In the genomic region with DNA sequence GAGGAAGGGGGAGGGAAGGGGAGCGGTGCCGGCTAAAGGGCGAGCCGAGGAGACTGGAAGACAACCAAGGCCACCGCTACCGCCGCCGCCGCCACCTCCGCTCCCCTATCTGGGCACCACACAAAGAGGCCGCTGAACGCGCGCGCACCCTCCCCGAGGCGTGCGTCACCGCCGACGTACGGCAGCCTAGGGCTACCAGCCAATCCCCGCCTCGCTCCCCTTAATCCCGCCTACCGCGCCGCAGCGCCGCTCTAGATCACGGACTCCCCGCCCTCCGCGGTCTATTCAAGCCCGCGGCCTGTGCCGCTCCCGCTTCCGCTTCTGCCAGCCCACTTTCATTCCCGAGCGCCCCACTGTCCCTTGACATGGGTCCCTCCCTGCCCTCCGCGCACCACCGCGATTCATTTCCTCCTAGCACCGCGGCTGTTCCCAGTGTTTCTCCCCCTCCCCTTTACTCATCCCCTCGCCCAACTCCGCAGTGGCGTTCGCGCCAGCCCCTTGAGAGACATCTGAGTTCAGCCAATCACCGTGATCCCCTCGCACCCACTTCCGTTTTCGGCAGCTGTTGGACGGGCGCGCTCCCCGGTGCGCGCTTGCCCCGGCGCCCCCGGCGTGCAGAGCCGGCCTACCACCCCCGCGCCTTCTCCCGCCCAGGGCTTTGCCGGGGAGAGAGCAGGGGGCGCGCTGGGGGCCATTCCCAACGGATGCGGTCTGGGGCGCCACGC, we compare ENCODE assay signal across 1 cellular context.
TF ChIP-seq lines count a peak whose summit lies in the region.

A gene (minus strand): TSS at position 128 of the 725 bp plus-strand sequence. CDS start 297 bp downstream, outside the sequence.

TF ChIP-seq in HepG2, 621 proteins besides CTCF, POLR2A, EP300 and RAD21 (continued from another document and continues in another):
- TF ChIP-seq, protein P1, sequence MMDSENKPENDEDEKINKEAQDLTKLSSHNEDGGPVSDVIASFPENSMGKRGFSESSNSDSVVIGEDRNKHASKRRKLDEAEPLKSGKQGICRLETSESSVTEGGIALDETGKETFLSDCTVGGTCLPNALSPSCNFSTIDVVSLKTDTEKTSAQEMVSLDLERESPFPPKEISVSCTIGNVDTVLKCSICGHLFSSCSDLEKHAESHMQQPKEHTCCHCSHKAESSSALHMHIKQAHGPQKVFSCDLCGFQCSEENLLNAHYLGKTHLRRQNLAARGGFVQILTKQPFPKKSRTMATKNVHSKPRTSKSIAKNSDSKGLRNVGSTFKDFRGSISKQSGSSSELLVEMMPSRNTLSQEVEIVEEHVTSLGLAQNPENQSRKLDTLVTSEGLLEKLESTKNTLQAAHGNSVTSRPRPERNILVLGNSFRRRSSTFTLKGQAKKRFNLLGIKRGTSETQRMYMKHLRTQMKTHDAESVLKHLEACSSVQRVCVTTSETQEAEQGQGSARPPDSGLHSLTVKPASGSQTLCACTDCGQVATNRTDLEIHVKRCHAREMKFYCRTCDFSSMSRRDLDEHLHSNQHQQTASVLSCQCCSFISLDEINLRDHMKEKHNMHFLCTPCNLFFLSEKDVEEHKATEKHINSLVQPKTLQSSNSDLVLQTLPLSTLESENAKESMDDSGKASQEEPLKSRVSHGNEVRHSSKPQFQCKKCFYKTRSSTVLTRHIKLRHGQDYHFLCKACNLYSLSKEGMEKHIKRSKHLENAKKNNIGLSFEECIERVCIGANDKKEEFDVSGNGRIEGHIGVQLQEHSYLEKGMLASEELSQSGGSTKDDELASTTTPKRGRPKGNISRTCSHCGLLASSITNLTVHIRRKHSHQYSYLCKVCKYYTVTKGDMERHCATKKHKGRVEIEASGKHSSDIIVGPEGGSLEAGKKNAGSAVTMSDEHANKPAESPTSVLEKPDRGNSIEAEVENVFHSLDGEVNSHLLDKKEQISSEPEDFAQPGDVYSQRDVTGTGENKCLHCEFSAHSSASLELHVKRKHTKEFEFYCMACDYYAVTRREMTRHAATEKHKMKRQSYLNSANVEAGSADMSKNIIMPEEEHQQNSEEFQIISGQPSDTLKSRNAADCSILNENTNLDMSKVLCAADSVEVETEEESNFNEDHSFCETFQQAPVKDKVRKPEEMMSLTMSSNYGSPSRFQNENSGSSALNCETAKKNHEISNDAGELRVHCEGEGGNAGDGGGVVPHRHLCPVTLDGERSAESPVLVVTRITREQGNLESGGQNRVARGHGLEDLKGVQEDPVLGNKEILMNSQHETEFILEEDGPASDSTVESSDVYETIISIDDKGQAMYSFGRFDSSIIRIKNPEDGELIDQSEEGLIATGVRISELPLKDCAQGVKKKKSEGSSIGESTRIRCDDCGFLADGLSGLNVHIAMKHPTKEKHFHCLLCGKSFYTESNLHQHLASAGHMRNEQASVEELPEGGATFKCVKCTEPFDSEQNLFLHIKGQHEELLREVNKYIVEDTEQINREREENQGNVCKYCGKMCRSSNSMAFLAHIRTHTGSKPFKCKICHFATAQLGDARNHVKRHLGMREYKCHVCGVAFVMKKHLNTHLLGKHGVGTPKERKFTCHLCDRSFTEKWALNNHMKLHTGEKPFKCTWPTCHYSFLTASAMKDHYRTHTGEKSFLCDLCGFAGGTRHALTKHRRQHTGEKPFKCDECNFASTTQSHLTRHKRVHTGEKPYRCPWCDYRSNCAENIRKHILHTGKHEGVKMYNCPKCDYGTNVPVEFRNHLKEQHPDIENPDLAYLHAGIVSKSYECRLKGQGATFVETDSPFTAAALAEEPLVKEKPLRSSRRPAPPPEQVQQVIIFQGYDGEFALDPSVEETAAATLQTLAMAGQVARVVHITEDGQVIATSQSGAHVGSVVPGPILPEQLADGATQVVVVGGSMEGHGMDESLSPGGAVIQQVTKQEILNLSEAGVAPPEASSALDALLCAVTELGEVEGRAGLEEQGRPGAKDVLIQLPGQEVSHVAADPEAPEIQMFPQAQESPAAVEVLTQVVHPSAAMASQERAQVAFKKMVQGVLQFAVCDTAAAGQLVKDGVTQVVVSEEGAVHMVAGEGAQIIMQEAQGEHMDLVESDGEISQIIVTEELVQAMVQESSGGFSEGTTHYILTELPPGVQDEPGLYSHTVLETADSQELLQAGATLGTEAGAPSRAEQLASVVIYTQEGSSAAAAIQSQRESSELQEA (CRISPR knock-in tag; IDR thresholded peaks at IDR 0.05; ENCODE audit: not compliant biosample characterization), result peak; percentile 77
- TF ChIP-seq LCORL (IDR thresholded peaks at IDR 0.05) (no peak), LCORL (CRISPR knock-in tag; IDR thresholded peaks at IDR 0.05) (no peak; the same call in 1 of the 2 replicates), ZBTB1 (CRISPR knock-in tag; IDR thresholded peaks at IDR 0.05; ENCODE audit: borderline replicate concordance) (no peak), ZZZ3 (CRISPR knock-in tag; IDR thresholded peaks at IDR 0.05; ENCODE audit: borderline replicate concordance) (0 out of 2 replicates have a peak, but pooled peaks have one; percentile 16), GFI1 (CRISPR knock-in tag; IDR thresholded peaks at IDR 0.05; ENCODE audit: borderline replicate concordance) (peak; percentile 69), CC2D1A (CRISPR knock-in tag; IDR thresholded peaks at IDR 0.05) (no peak), SATB2 (CRISPR knock-in tag; IDR thresholded peaks at IDR 0.05) (no peak), TCF12 (IDR thresholded peaks at IDR 0.05) (no peak), TCF12 (CRISPR knock-in tag; IDR thresholded peaks at IDR 0.05) (no peak), TOE1 (CRISPR knock-in tag; IDR thresholded peaks at IDR 0.05) (peak; percentile 23; the same call in 1 of the 2 replicates), ZSCAN9 (CRISPR knock-in tag; IDR thresholded peaks at IDR 0.05; ENCODE audit: borderline replicate concordance) (no peak; the same call in 1 of the 2 replicates), MAFF (IDR thresholded peaks at IDR 0.05; ENCODE audit: low read depth, low read length) (no peak), NFIB (CRISPR knock-in tag; IDR thresholded peaks at IDR 0.05; ENCODE audit: borderline replicate concordance) (no peak), ZNF569 (CRISPR knock-in tag; IDR thresholded peaks at IDR 0.05; ENCODE audit: borderline replicate concordance) (peak; percentile 38; the same call in 1 of the 2 replicates), HOXD1 (CRISPR knock-in tag; IDR thresholded peaks at IDR 0.05) (peak; percentile 18), SAP130 (CRISPR knock-in tag; IDR thresholded peaks at IDR 0.05; ENCODE audit: low read depth) (peak; percentile 72), MTA1 (CRISPR knock-in tag; IDR thresholded peaks at IDR 0.05; ENCODE audit: borderline replicate concordance) (peak; percentile 58; the same call in 1 of the 2 replicates), KLF12 (CRISPR knock-in tag; IDR thresholded peaks at IDR 0.05; ENCODE audit: borderline replicate concordance) (no peak), TAF1 (CRISPR knock-in tag; IDR thresholded peaks at IDR 0.05) (peak; percentile 99), PHF20 (CRISPR knock-in tag; IDR thresholded peaks at IDR 0.05) (peak; percentile 84), SALL1 (CRISPR knock-in tag; IDR thresholded peaks at IDR 0.05) (peak; percentile 48), ZNF101 (CRISPR knock-in tag; IDR thresholded peaks at IDR 0.05; ENCODE audit: borderline replicate concordance, low read depth) (peak; percentile 90; the same call in 1 of the 2 replicates), SETDB1 (CRISPR knock-in tag; IDR thresholded peaks at IDR 0.05; ENCODE audit: borderline replicate concordance) (no peak), EED (CRISPR knock-in tag; IDR thresholded peaks at IDR 0.05) (no peak)
- TF ChIP-seq, protein P2, sequence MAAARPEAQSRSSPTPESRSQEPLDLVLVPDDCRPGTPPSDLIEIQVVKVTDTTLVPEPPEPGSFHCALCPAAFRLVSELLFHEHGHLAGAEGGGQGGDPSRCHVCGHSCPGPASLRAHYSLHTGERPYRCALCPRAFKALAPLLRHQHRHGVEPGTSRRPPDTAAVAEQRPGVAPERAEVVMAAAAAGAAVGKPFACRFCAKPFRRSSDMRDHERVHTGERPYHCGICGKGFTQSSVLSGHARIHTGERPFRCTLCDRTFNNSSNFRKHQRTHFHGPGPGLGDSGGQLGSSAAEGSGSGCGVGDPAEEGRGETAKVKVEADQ (CRISPR knock-in tag; IDR thresholded peaks at IDR 0.05; ENCODE audit: borderline replicate concordance), result peak; percentile 80; the same call in 1 of the 2 replicates
- TF ChIP-seq, protein P3, sequence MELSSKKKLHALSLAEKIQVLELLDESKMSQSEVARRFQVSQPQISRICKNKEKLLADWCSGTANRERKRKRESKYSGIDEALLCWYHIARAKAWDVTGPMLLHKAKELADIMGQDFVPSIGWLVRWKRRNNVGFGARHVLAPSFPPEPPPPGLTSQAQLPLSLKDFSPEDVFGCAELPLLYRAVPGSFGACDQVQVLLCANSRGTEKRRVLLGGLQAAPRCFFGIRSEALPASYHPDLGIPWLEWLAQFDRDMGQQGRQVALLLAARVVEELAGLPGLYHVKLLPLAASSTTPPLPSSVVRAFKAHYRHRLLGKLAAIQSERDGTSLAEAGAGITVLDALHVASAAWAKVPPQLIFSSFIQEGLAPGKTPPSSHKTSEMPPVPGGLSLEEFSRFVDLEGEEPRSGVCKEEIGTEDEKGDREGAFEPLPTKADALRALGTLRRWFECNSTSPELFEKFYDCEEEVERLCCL (CRISPR knock-in tag; IDR thresholded peaks at IDR 0.05; ENCODE audit: borderline replicate concordance), result no peak
- TF ChIP-seq, protein P4, sequence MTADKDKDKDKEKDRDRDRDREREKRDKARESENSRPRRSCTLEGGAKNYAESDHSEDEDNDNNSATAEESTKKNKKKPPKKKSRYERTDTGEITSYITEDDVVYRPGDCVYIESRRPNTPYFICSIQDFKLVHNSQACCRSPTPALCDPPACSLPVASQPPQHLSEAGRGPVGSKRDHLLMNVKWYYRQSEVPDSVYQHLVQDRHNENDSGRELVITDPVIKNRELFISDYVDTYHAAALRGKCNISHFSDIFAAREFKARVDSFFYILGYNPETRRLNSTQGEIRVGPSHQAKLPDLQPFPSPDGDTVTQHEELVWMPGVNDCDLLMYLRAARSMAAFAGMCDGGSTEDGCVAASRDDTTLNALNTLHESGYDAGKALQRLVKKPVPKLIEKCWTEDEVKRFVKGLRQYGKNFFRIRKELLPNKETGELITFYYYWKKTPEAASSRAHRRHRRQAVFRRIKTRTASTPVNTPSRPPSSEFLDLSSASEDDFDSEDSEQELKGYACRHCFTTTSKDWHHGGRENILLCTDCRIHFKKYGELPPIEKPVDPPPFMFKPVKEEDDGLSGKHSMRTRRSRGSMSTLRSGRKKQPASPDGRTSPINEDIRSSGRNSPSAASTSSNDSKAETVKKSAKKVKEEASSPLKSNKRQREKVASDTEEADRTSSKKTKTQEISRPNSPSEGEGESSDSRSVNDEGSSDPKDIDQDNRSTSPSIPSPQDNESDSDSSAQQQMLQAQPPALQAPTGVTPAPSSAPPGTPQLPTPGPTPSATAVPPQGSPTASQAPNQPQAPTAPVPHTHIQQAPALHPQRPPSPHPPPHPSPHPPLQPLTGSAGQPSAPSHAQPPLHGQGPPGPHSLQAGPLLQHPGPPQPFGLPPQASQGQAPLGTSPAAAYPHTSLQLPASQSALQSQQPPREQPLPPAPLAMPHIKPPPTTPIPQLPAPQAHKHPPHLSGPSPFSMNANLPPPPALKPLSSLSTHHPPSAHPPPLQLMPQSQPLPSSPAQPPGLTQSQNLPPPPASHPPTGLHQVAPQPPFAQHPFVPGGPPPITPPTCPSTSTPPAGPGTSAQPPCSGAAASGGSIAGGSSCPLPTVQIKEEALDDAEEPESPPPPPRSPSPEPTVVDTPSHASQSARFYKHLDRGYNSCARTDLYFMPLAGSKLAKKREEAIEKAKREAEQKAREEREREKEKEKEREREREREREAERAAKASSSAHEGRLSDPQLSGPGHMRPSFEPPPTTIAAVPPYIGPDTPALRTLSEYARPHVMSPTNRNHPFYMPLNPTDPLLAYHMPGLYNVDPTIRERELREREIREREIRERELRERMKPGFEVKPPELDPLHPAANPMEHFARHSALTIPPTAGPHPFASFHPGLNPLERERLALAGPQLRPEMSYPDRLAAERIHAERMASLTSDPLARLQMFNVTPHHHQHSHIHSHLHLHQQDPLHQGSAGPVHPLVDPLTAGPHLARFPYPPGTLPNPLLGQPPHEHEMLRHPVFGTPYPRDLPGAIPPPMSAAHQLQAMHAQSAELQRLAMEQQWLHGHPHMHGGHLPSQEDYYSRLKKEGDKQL (CRISPR knock-in tag; IDR thresholded peaks at IDR 0.05; ENCODE audit: low read depth), result 0 out of 2 replicates have a peak, but pooled peaks have one; percentile 11
- TF ChIP-seq, protein P5, sequence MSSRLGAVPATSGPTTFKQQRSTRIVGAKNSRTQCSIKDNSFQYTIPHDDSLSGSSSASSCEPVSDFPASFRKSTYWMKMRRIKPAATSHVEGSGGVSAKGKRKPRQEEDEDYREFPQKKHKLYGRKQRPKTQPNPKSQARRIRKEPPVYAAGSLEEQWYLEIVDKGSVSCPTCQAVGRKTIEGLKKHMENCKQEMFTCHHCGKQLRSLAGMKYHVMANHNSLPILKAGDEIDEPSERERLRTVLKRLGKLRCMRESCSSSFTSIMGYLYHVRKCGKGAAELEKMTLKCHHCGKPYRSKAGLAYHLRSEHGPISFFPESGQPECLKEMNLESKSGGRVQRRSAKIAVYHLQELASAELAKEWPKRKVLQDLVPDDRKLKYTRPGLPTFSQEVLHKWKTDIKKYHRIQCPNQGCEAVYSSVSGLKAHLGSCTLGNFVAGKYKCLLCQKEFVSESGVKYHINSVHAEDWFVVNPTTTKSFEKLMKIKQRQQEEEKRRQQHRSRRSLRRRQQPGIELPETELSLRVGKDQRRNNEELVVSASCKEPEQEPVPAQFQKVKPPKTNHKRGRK (CRISPR knock-in tag; IDR thresholded peaks at IDR 0.05), result no peak
- TF ChIP-seq, protein P6, sequence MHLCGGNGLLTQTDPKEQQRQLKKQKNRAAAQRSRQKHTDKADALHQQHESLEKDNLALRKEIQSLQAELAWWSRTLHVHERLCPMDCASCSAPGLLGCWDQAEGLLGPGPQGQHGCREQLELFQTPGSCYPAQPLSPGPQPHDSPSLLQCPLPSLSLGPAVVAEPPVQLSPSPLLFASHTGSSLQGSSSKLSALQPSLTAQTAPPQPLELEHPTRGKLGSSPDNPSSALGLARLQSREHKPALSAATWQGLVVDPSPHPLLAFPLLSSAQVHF (CRISPR knock-in tag; IDR thresholded peaks at IDR 0.05), result peak; percentile 54; the same call in 1 of the 2 replicates
- TF ChIP-seq, protein P7, sequence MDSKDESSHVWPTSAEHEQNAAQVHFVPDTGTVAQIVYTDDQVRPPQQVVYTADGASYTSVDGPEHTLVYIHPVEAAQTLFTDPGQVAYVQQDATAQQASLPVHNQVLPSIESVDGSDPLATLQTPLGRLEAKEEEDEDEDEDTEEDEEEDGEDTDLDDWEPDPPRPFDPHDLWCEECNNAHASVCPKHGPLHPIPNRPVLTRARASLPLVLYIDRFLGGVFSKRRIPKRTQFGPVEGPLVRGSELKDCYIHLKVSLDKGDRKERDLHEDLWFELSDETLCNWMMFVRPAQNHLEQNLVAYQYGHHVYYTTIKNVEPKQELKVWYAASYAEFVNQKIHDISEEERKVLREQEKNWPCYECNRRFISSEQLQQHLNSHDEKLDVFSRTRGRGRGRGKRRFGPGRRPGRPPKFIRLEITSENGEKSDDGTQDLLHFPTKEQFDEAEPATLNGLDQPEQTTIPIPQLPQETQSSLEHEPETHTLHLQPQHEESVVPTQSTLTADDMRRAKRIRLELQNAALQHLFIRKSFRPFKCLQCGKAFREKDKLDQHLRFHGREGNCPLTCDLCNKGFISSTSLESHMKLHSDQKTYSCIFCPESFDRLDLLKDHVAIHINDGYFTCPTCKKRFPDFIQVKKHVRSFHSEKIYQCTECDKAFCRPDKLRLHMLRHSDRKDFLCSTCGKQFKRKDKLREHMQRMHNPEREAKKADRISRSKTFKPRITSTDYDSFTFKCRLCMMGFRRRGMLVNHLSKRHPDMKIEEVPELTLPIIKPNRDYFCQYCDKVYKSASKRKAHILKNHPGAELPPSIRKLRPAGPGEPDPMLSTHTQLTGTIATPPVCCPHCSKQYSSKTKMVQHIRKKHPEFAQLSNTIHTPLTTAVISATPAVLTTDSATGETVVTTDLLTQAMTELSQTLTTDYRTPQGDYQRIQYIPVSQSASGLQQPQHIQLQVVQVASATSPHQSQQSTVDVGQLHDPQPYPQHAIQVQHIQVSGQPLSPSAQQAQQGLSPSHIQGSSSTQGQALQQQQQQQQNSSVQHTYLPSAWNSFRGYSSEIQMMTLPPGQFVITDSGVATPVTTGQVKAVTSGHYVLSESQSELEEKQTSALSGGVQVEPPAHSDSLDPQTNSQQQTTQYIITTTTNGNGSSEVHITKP (CRISPR knock-in tag; IDR thresholded peaks at IDR 0.05; ENCODE audit: low read depth), result peak; percentile 70; the same call in 1 of the 2 replicates
